ENCODE assay signal across 15 cellular contexts in genomic region chr20:49890651-49891361, GRCh38. TPM values are rescaled to one million over a fixed set of nuclear protein-coding genes. Genes with fewer than 3 reads are reported as not detected.
A peak's percentile ranks its signal among the peaks of the same experiment; 100 is the strongest.
DNase-seq lines count a peak whose midpoint lies in the region; ATAC-seq lines count a peak whose summit lies in the region.
"Had no signal": no experiment of that assay in that cellular context is flagged by ENCODE, and none has a peak within 500 bp of the region (broad histone marks: within the 10 kb centered on the region; RNA-seq: fewer than 3 reads in every experiment).

No MANE protein-coding gene starts in this region.

- no peak overlapping the region for H3K27ac Mint-ChIP-seq in activated T-helper 2 cell treated with anti-CD3 and anti-CD28 coated beads, Interferon-gamma antibody, Interleukin-2, Interleukin-4, amounts not matched to agents 10 μg/mL and 5 μg/mL and 100 μg/mL, durations not matched to agents 14 hours and 24 hours and 36 hours
- H3K27ac Mint-ChIP-seq in effector memory CD8-positive, alpha-beta T cell: peak overlapping the region in 1 of 2 donors; percentile 49
- H3K27ac Mint-ChIP-seq: activated T-helper 1 cell treated with anti-CD3 and anti-CD28 coated beads, Interleukin-12 subunit alpha, Interleukin-12 subunit beta, Interleukin-2, Interleukin-4 antibody, amounts not matched to agents 30 ng/mL and 10 ng/mL and 1 ng/mL, durations not matched to agents 14 hours and 24 hours and 36 hours had no signal

- H3K4me1 Mint-ChIP-seq in activated T-helper 2 cell treated with anti-CD3 and anti-CD28 coated beads, Interferon-gamma antibody, Interleukin-2, Interleukin-4, amounts not matched to agents 10 μg/mL and 5 μg/mL and 100 μg/mL, durations not matched to agents 14 hours and 24 hours and 36 hours (ENCODE audit: low read depth): peaks cover 20% of the 10 kb centered on the region
- peaks cover 28 to 30% of the 10 kb centered on the region in 2 donors for H3K4me1 Mint-ChIP-seq in effector memory CD8-positive, alpha-beta T cell (ENCODE audit: low read depth in 2 of 2)

- H3K27me3 ChIP-seq in H7 (ENCODE audit: control insufficient read depth, insufficient read depth, low read length): no peaks in the 10 kb centered on the region
- H3K27me3 ChIP-seq: right lobe of liver had no signal

- H3K9me3 Mint-ChIP-seq in activated T-helper 2 cell treated with anti-CD3 and anti-CD28 coated beads, Interferon-gamma antibody, Interleukin-2, Interleukin-4, amounts not matched to agents 10 μg/mL and 5 μg/mL and 100 μg/mL, durations not matched to agents 14 hours and 24 hours and 36 hours: no peaks in the 10 kb centered on the region
- H3K9me3 Mint-ChIP-seq in effector memory CD8-positive, alpha-beta T cell: no peaks in the 10 kb centered on the region
- H3K9me3 Mint-ChIP-seq: activated T-helper 1 cell treated with anti-CD3 and anti-CD28 coated beads, Interleukin-12 subunit alpha, Interleukin-12 subunit beta, Interleukin-2, Interleukin-4 antibody, amounts not matched to agents 30 ng/mL and 10 ng/mL and 1 ng/mL, durations not matched to agents 14 hours and 24 hours and 36 hours; CD4-positive, CD25-positive, alpha-beta regulatory T cell had no signal

- peaks cover 37% of the 10 kb centered on the region for H3K36me3 Mint-ChIP-seq in activated T-helper 2 cell treated with anti-CD3 and anti-CD28 coated beads, Interferon-gamma antibody, Interleukin-2, Interleukin-4, amounts not matched to agents 10 μg/mL and 5 μg/mL and 100 μg/mL, durations not matched to agents 14 hours and 24 hours and 36 hours (ENCODE audit: low read depth)
- peaks cover 44% of the 10 kb centered on the region for H3K36me3 Mint-ChIP-seq in effector memory CD8-positive, alpha-beta T cell (ENCODE audit: insufficient read depth)

- H3K27me3 Mint-ChIP-seq in activated T-helper 2 cell treated with anti-CD3 and anti-CD28 coated beads, Interferon-gamma antibody, Interleukin-2, Interleukin-4, amounts not matched to agents 10 μg/mL and 5 μg/mL and 100 μg/mL, durations not matched to agents 14 hours and 24 hours and 36 hours (ENCODE audit: low read depth): no peaks in the 10 kb centered on the region
- H3K27me3 Mint-ChIP-seq in effector memory CD8-positive, alpha-beta T cell: no peaks in the 10 kb centered on the region
- H3K27me3 Mint-ChIP-seq: CD4-positive, CD25-positive, alpha-beta regulatory T cell had no signal

- intact Hi-C loops in activated T-helper 2 cell treated with anti-CD3 and anti-CD28 coated beads, Interferon-gamma antibody, Interleukin-2, Interleukin-4, amounts not matched to agents 10 μg/mL and 5 μg/mL and 100 μg/mL, durations not matched to agents 14 hours and 24 hours and 36 hours (cut with micrococcal nuclease): no loop called here

- H3K27ac ChIP-seq in angular gyrus (ENCODE audit: low read depth, low read length): peak overlapping the region; percentile 64
- H3K27ac ChIP-seq: right lobe of liver had no signal

- H3K36me3 ChIP-seq in H7 (replicated peaks; ENCODE audit: control insufficient read depth, insufficient read depth, low read length): no peaks in the 10 kb centered on the region; the same call in 1 of the 2 replicates

- ATAC-seq in GM18867 (IDR thresholded peaks at IDR 0.05; ENCODE audit: unreplicated experiment): no peak
- no peak for ATAC-seq in effector memory CD8-positive, alpha-beta T cell (replicated peaks)
- ATAC-seq: mucosa of descending colon, right lobe of liver had no signal

- no peak overlapping the region for H3K4me3 Mint-ChIP-seq in activated T-helper 2 cell treated with anti-CD3 and anti-CD28 coated beads, Interferon-gamma antibody, Interleukin-2, Interleukin-4, amounts not matched to agents 10 μg/mL and 5 μg/mL and 100 μg/mL, durations not matched to agents 14 hours and 24 hours and 36 hours (ENCODE audit: low read depth)
- no peak overlapping the region for H3K4me3 Mint-ChIP-seq in effector memory CD8-positive, alpha-beta T cell
- H3K4me3 Mint-ChIP-seq: activated T-helper 1 cell treated with anti-CD3 and anti-CD28 coated beads, Interleukin-12 subunit alpha, Interleukin-12 subunit beta, Interleukin-2, Interleukin-4 antibody, amounts not matched to agents 30 ng/mL and 10 ng/mL and 1 ng/mL, durations not matched to agents 14 hours and 24 hours and 36 hours; CD4-positive, CD25-positive, alpha-beta regulatory T cell had no signal

- H3K4me3 ChIP-seq in H7 (ENCODE audit: insufficient read depth, low read depth, low read length): no peak overlapping the region
- H3K4me3 ChIP-seq: mucosa of descending colon, right lobe of liver had no signal

- DNase-seq in H7 (peak; percentile 78), iPS-NIHi7 (ENCODE audit: extremely low spot score) (peak; percentile 59), retina (peak; percentile 63), foreskin melanocyte (no peak)
- DNase-seq in activated T-helper 2 cell treated with anti-CD3 and anti-CD28 coated beads, Interferon-gamma antibody, Interleukin-2, Interleukin-4, amounts not matched to agents 10 μg/mL and 5 μg/mL and 100 μg/mL, durations not matched to agents 14 hours and 24 hours and 36 hours (ENCODE audit: low spot score): no peak
- no peak for DNase-seq in effector memory CD8-positive, alpha-beta T cell
- DNase-seq: CD4-positive, CD25-positive, alpha-beta regulatory T cell; GF-D8; hippocampal formation; mucosa of descending colon; NCI-H2029 had no signal

RNA-seq across cellular contexts. Expression of gene SPATA2, which starts 24.5 kb away (rescaled TPM):
- total RNA-seq in H7 (2014; rRNA removed; shearing (Covaris generic)): 9.7 and 11.5 TPM in 2 replicates
- 8.3 and 8.5 TPM in 2 replicates for total RNA-seq in activated T-helper 2 cell treated with anti-CD3 and anti-CD28 coated beads, Interferon-gamma antibody, Interleukin-2, Interleukin-4, amounts not matched to agents 10 μg/mL and 5 μg/mL and 100 μg/mL, durations not matched to agents 14 hours and 24 hours and 36 hours

RNA-seq across cellular contexts. Expression of gene RNF114, which starts 45.4 kb away (rescaled TPM):
- total RNA-seq in H7 (2014; rRNA removed; shearing (Covaris generic)): 75.7 and 76.4 TPM in 2 replicates
- 64.0 and 67.6 TPM in 2 replicates for total RNA-seq in activated T-helper 2 cell treated with anti-CD3 and anti-CD28 coated beads, Interferon-gamma antibody, Interleukin-2, Interleukin-4, amounts not matched to agents 10 μg/mL and 5 μg/mL and 100 μg/mL, durations not matched to agents 14 hours and 24 hours and 36 hours

Comparison
In these comparisons a context has a peak if more than half of its experiments do, and no peak if none do; other contexts are left out.
1. DNase-seq: peak in H7 (single experiment), iPS-NIHi7 (single experiment) and retina (single experiment); none in foreskin melanocyte (single experiment), activated T-helper 2 cell treated with anti-CD3 and anti-CD28 coated beads, Interferon-gamma antibody, Interleukin-2, Interleukin-4, amounts not matched to agents 10 μg/mL and 5 μg/mL and 100 μg/mL, durations not matched to agents 14 hours and 24 hours and 36 hours (single experiment) and effector memory CD8-positive, alpha-beta T cell (0 of 3).